29 cellular contexts compared by ENCODE assay signal in the genomic region with DNA sequence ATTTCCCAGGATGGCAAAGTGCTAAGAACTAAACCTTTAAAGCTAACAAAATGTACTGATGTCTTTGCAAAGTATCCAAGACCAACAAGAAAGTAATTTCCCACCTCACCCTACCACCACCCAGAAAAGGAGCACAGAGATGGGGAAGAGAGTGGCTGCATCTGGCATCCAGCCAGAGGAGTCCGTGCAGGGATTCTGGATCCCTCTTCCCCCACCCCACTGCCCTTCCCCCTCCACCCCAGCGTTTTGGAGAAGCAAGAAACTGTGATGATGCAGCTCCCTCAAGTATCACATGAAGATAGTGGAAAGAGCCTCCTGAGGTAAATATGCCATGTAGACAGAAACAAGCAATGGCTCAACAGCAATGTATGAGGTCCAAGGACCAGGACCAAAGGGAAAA.
"Had no signal": no experiment of that assay in that cellular context is flagged by ENCODE, and none has a peak within 500 bp of the region (broad histone marks: within the 10 kb centered on the region; RNA-seq: fewer than 3 reads in every experiment).

No MANE protein-coding gene starts in this region.

- H3K27me3 Mint-ChIP-seq: activated T-cell treated with anti-CD3 and anti-CD28 coated beads, Interleukin-2, amount 50 U/mL, for 24 hours; stimulated activated memory B cell treated with anti-CD40 and anti-IgM and Interleukin-4, amounts not matched to agents 10 μg/mL and 1 μg/mL and 100 μg/mL, for 72 hours had no signal

- H3K36me3 ChIP-seq: breast epithelium, thyroid gland had no signal

- H3K27ac Mint-ChIP-seq: activated CD4-positive, alpha-beta memory T cell treated with anti-CD3 and anti-CD28 coated beads for 36 hours; activated CD4-positive, alpha-beta T cell treated with anti-CD3 and anti-CD28 coated beads, Interleukin-2, amount 10 ng/mL, durations not matched to agents 24 days and 14 days; activated naive CD4-positive, alpha-beta T cell treated with anti-CD3 and anti-CD28 coated beads, Interleukin-2, amount 50 U/mL, for 24 hours; activated naive CD8-positive, alpha-beta T cell treated with anti-CD3 and anti-CD28 coated beads, Interleukin-2, amount 50 U/mL, for 24 hours; activated T-cell treated with anti-CD3 and anti-CD28 coated beads, Interleukin-2, amount 50 U/mL, for 24 hours; natural killer cell; stimulated activated memory B cell treated with anti-CD40 and anti-IgM and Interleukin-4, amounts not matched to agents 10 μg/mL and 1 μg/mL and 100 μg/mL, for 72 hours; stimulated activated naive CD8-positive, alpha-beta T cell treated with anti-CD3 and anti-CD28 coated beads, Interleukin-15, amount 100 ng/mL, for 72 hours had no signal

- DNase-seq: activated CD4-positive, alpha-beta memory T cell treated with anti-CD3 and anti-CD28 coated beads for 36 hours; activated CD4-positive, alpha-beta T cell treated with anti-CD3 and anti-CD28 coated beads, Interleukin-2, amount 10 ng/mL, durations not matched to agents 24 days and 14 days; activated CD4-positive, CD25-positive, alpha-beta regulatory T cell treated with anti-CD3 and anti-CD28 coated beads, Interleukin-2, amount 50 U/mL, for 72 hours; activated CD8-positive, alpha-beta memory T cell treated with anti-CD3 and anti-CD28 coated beads, Interleukin-2, amount 50 U/mL, for 48 hours; activated gamma-delta T cell; activated naive CD8-positive, alpha-beta T cell treated with anti-CD3 and anti-CD28 coated beads, Interleukin-2, amount 50 U/mL, for 24 hours; activated T-cell treated with anti-CD3 and anti-CD28 coated beads, Interleukin-2, amount 50 U/mL, for 24 hours; amygdala; effector CD8-positive, alpha-beta T cell; head of caudate nucleus; natural killer cell; small intestine; stimulated activated CD4-positive, alpha-beta T cell treated with anti-CD3 and anti-CD28 coated beads, Interleukin-1b, Interleukin-23, amount 100 ng/mL, for 48 hours; stimulated activated CD4-positive, alpha-beta T cell treated with anti-CD3 and anti-CD28 coated beads, Interleukin-4, amount 100 ng/mL, for 4 hours; stimulated activated CD8-positive, alpha-beta memory T cell treated with anti-CD3 and anti-CD28 coated beads, Interleukin-4, amount 100 ng/mL, for 48 hours; stimulated activated naive CD8-positive, alpha-beta T cell treated with anti-CD3 and anti-CD28 coated beads, Interleukin-15, amount 100 ng/mL, for 72 hours; T-helper 2 cell; thyroid gland had no signal

- H3K4me1 Mint-ChIP-seq: activated CD4-positive, alpha-beta T cell treated with anti-CD3 and anti-CD28 coated beads, Interleukin-2, amount 10 ng/mL, durations not matched to agents 24 days and 14 days; activated naive CD4-positive, alpha-beta T cell treated with anti-CD3 and anti-CD28 coated beads, Interleukin-2, amount 50 U/mL, for 24 hours; central memory CD8-positive, alpha-beta T cell; natural killer cell had no signal

- H3K27ac ChIP-seq: breast epithelium, epithelial cell of prostate, thyroid gland had no signal

- H3K9me3 ChIP-seq: breast epithelium, thyroid gland had no signal

- H3K4me3 ChIP-seq: breast epithelium, lung, thyroid gland had no signal

- H3K4me3 Mint-ChIP-seq: activated CD4-positive, alpha-beta memory T cell treated with anti-CD3 and anti-CD28 coated beads for 36 hours; activated CD4-positive, alpha-beta T cell treated with anti-CD3 and anti-CD28 coated beads, Interleukin-2, amount 10 ng/mL, durations not matched to agents 24 days and 14 days; activated naive CD4-positive, alpha-beta T cell treated with anti-CD3 and anti-CD28 coated beads, Interleukin-2, amount 50 U/mL, for 24 hours; activated naive CD8-positive, alpha-beta T cell treated with anti-CD3 and anti-CD28 coated beads, Interleukin-2, amount 50 U/mL, for 24 hours; activated T-cell treated with anti-CD3 and anti-CD28 coated beads, Interleukin-2, amount 50 U/mL, for 24 hours; central memory CD8-positive, alpha-beta T cell; natural killer cell; stimulated activated memory B cell treated with anti-CD40 and anti-IgM and Interleukin-4, amounts not matched to agents 10 μg/mL and 1 μg/mL and 100 μg/mL, for 72 hours; stimulated activated naive CD8-positive, alpha-beta T cell treated with anti-CD3 and anti-CD28 coated beads, Interleukin-15, amount 100 ng/mL, for 72 hours had no signal

- H3K36me3 Mint-ChIP-seq: activated CD4-positive, alpha-beta memory T cell treated with anti-CD3 and anti-CD28 coated beads for 36 hours; activated naive CD4-positive, alpha-beta T cell treated with anti-CD3 and anti-CD28 coated beads, Interleukin-2, amount 50 U/mL, for 24 hours; natural killer cell; stimulated activated memory B cell treated with anti-CD40 and anti-IgM and Interleukin-4, amounts not matched to agents 10 μg/mL and 1 μg/mL and 100 μg/mL, for 72 hours had no signal

- FAIRE-seq: colon, endometrium, frontal cortex, small intestine had no signal

- H3K4me1 ChIP-seq: breast epithelium, thyroid gland had no signal

- H3K27me3 ChIP-seq: breast epithelium, thyroid gland had no signal

- ATAC-seq: activated naive CD8-positive, alpha-beta T cell treated with anti-CD3 and anti-CD28 coated beads, Interleukin-2, amount 50 U/mL, for 24 hours; left lobe of liver; natural killer cell; sciatic nerve; stimulated activated memory B cell treated with anti-CD40 and anti-IgM and Interleukin-4, amounts not matched to agents 10 μg/mL and 1 μg/mL and 100 μg/mL, for 72 hours; stimulated activated naive CD8-positive, alpha-beta T cell treated with anti-CD3 and anti-CD28 coated beads, Interleukin-15, amount 100 ng/mL, for 72 hours had no signal

- H3K9me3 Mint-ChIP-seq: activated CD4-positive, alpha-beta memory T cell treated with anti-CD3 and anti-CD28 coated beads for 36 hours; activated CD4-positive, alpha-beta T cell treated with anti-CD3 and anti-CD28 coated beads, Interleukin-2, amount 10 ng/mL, durations not matched to agents 24 days and 14 days; activated naive CD8-positive, alpha-beta T cell treated with anti-CD3 and anti-CD28 coated beads, Interleukin-2, amount 50 U/mL, for 24 hours; activated T-cell treated with anti-CD3 and anti-CD28 coated beads, Interleukin-2, amount 50 U/mL, for 24 hours; stimulated activated memory B cell treated with anti-CD40 and anti-IgM and Interleukin-4, amounts not matched to agents 10 μg/mL and 1 μg/mL and 100 μg/mL, for 72 hours had no signal
